20 cellular contexts compared by ENCODE assay signal in genomic region chr4:177321647-177322046, GRCh38. TPM values are rescaled to one million over a fixed set of nuclear protein-coding genes. Genes with fewer than 3 reads are reported as not detected.
"Had no signal": no experiment of that assay in that cellular context is flagged by ENCODE, and none has a peak within 500 bp of the region (broad histone marks: within the 10 kb centered on the region; RNA-seq: fewer than 3 reads in every experiment).

No MANE protein-coding gene starts in this region.

- H3K4me1 Mint-ChIP-seq: nephron had no signal

- H3K27me3 Mint-ChIP-seq: activated naive CD8-positive, alpha-beta T cell treated with anti-CD3 and anti-CD28 coated beads, Interleukin-2, amount 50 U/mL, for 24 hours had no signal

- H3K27me3 ChIP-seq: body of pancreas, cardiac muscle cell, neutrophil, pancreas, right atrium auricular region, spleen, upper lobe of right lung had no signal

- DNase-seq: activated CD4-positive, alpha-beta T cell treated with anti-CD3 and anti-CD28 coated beads for 1 hour; activated CD8-positive, alpha-beta memory T cell treated with anti-CD3 and anti-CD28 coated beads, Interleukin-2, amount 50 U/mL, for 48 hours; activated gamma-delta T cell; activated naive CD4-positive, alpha-beta T cell treated with anti-CD3 and anti-CD28 coated beads, Interleukin-2, amount 50 U/mL, for 16 hours; activated naive CD8-positive, alpha-beta T cell treated with anti-CD3 and anti-CD28 coated beads, Interleukin-2, amount 50 U/mL, for 24 hours; body of pancreas; hippocampal formation; left ventricle myocardium inferior; pancreas; psoas muscle; spleen; stimulated activated CD4-positive, alpha-beta T cell treated with anti-CD3 and anti-CD28 coated beads, Interleukin-4, amount 100 ng/mL, for 1 hour; stimulated activated naive CD4-positive, alpha-beta T cell treated with Interleukin-2 at 50 U/mL for 16 hours; upper lobe of right lung; WERI-Rb-1 had no signal

- H3K4me3 ChIP-seq: body of pancreas, cardiac muscle cell, left ventricle myocardium inferior, pancreas, psoas muscle, right atrium auricular region, spleen, upper lobe of right lung had no signal

- H3K27ac Mint-ChIP-seq: activated naive CD8-positive, alpha-beta T cell treated with anti-CD3 and anti-CD28 coated beads, Interleukin-2, amount 50 U/mL, for 24 hours; nephron had no signal

- H3K9me3 ChIP-seq: body of pancreas, left ventricle myocardium inferior, neutrophil, pancreas, psoas muscle, right atrium auricular region, spleen, upper lobe of right lung had no signal

- FAIRE-seq: pancreas had no signal

- H3K4me3 Mint-ChIP-seq: activated naive CD8-positive, alpha-beta T cell treated with anti-CD3 and anti-CD28 coated beads, Interleukin-2, amount 50 U/mL, for 24 hours; nephron had no signal

- H3K4me1 ChIP-seq: left ventricle myocardium inferior, psoas muscle, right atrium auricular region, upper lobe of right lung had no signal

- ATAC-seq: activated naive CD8-positive, alpha-beta T cell treated with anti-CD3 and anti-CD28 coated beads, Interleukin-2, amount 50 U/mL, for 24 hours; body of pancreas; esophagus mucosa; psoas muscle; upper lobe of right lung had no signal

- H3K9me3 Mint-ChIP-seq: activated naive CD8-positive, alpha-beta T cell treated with anti-CD3 and anti-CD28 coated beads, Interleukin-2, amount 50 U/mL, for 24 hours; nephron had no signal

- H3K36me3 ChIP-seq: cardiac muscle cell, left ventricle myocardium inferior, pancreas, right atrium auricular region, spleen, upper lobe of right lung had no signal

- H3K27ac ChIP-seq: cardiac muscle cell, left ventricle myocardium inferior, neutrophil, psoas muscle, right atrium auricular region, spleen, upper lobe of right lung, WERI-Rb-1 had no signal

RNA-seq across cellular contexts. Expression of gene NEIL3, which starts 12.0 kb away (rescaled TPM):
- total RNA-seq: body of pancreas had no signal
- polyA plus RNA-seq: pancreas had no signal
